Comparison of ENCODE assay signal across 1 cellular context in the genomic region with DNA sequence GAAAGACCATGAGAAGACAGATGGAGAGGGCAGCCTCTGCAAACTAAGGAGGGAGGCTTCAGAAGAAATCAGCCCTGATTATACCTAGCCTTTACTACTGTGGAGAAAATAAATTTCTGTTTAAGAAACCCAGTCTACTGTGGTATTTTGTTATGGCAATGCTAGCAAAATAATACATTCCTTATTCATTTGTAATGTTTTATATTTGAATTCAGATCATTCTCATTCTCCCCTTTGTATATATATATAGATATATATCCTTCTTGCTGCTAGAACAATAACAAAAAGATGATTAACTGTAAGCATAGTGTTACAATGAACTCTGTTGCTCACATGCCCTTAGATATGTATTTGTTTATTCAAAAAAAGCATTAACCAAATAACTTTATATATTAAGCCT.
TF ChIP-seq lines count a peak whose summit lies in the region.

No MANE protein-coding gene starts in this region.

TF ChIP-seq in endothelial cell of umbilical vein, 7 proteins besides CTCF, POLR2A, EP300 and RAD21 (continued from another document):
- no peak for TF ChIP-seq FOS (IDR thresholded peaks at IDR 0.05; ENCODE audit: borderline replicate concordance, insufficient read depth, low read length)
- TF ChIP-seq JUN (IDR thresholded peaks at IDR 0.05; ENCODE audit: borderline replicate concordance, insufficient read depth, insufficient read length, low read depth) = no peak
- no peak for TF ChIP-seq MYC (IDR thresholded peaks at IDR 0.05; ENCODE audit: low read depth, low read length)
- TF ChIP-seq EZH2 (IDR thresholded peaks at IDR 0.05; ENCODE audit: borderline replicate concordance, low read depth, low read length, severe bottlenecking) = no peak
- TF ChIP-seq, protein P1, sequence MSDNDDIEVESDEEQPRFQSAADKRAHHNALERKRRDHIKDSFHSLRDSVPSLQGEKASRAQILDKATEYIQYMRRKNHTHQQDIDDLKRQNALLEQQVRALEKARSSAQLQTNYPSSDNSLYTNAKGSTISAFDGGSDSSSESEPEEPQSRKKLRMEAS (IDR thresholded peaks at IDR 0.05; ENCODE audit: insufficient read depth, insufficient read length) = no peak
TF ChIP-seq in endothelial cell of umbilical vein: peak in this region for 0.
